1 cellular context compared by ENCODE assay signal in the genomic region with DNA sequence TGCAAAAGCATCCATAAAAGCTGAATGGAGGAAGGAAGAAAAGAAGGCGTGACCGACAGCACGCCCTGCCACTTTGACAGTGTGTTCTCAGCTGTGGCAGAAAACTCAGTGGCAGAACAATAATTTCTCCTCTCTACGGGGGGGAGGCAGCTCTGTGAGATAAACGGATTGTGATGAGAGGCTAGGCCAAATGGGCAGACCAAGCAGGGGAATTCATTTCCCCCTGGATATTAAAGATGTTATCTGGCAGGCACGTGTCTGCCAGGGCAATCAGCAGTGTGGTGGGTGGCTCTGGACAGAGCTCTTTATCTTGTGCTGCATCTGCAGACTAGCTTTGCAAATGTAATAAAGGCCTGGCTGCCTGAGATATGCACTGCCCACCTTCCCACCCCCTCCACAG.
TF ChIP-seq lines count a peak whose summit lies in the region.

No MANE protein-coding gene starts in this region.

TF ChIP-seq in SK-N-SH, 30 proteins besides CTCF, POLR2A, EP300 and RAD21 (continued from another document):
- TF ChIP-seq REST (IDR thresholded peaks at IDR 0.05; ENCODE audit: low read depth, low read length) (no peak), GABPA (IDR thresholded peaks at IDR 0.05; ENCODE audit: low read depth) (no peak), MXI1 (IDR thresholded peaks at IDR 0.05; ENCODE audit: low read depth, low read length) (peak; percentile 97), TEAD4 (IDR thresholded peaks at IDR 0.05; ENCODE audit: borderline replicate concordance, insufficient read depth) (no peak), MEF2A (IDR thresholded peaks at IDR 0.05; ENCODE audit: borderline replicate concordance, low read depth) (no peak), FOXM1 (IDR thresholded peaks at IDR 0.05; ENCODE audit: low read depth) (no peak)
- TF ChIP-seq, protein P1, sequence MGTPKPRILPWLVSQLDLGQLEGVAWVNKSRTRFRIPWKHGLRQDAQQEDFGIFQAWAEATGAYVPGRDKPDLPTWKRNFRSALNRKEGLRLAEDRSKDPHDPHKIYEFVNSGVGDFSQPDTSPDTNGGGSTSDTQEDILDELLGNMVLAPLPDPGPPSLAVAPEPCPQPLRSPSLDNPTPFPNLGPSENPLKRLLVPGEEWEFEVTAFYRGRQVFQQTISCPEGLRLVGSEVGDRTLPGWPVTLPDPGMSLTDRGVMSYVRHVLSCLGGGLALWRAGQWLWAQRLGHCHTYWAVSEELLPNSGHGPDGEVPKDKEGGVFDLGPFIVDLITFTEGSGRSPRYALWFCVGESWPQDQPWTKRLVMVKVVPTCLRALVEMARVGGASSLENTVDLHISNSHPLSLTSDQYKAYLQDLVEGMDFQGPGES (IDR thresholded peaks at IDR 0.05; ENCODE audit: low read depth, low read length): no peak
